Comparison of ENCODE assay signal across 21 cellular contexts in genomic region chr10:71779641-71780040, GRCh38.
"Had no signal": no experiment of that assay in that cellular context is flagged by ENCODE, and none has a peak within 500 bp of the region (broad histone marks: within the 10 kb centered on the region; RNA-seq: fewer than 3 reads in every experiment).

No MANE protein-coding gene starts in this region.

- H3K27ac ChIP-seq: colonic mucosa, dorsolateral prefrontal cortex, esophagus muscularis mucosa, right lobe of liver, testis, uterus, VCaP had no signal

- H3K27me3 ChIP-seq: colonic mucosa, esophagus muscularis mucosa, right lobe of liver, testis, uterus had no signal

- H3K27ac Mint-ChIP-seq: activated naive CD4-positive, alpha-beta T cell treated with anti-CD3 and anti-CD28 coated beads, Interleukin-2, amount 50 U/mL, for 72 hours; activated T-helper 1 cell treated with anti-CD3 and anti-CD28 coated beads, Interleukin-12 subunit alpha, Interleukin-12 subunit beta, Interleukin-2, Interleukin-4 antibody, amounts not matched to agents 30 ng/mL and 10 ng/mL and 1 ng/mL, durations not matched to agents 14 hours and 24 hours and 36 hours; effector memory CD8-positive, alpha-beta T cell; nephron; stimulated activated memory B cell treated with anti-CD40 and anti-IgM and Interleukin-4, amounts not matched to agents 10 μg/mL and 1 μg/mL and 100 μg/mL, for 72 hours had no signal

- H3K27me3 Mint-ChIP-seq: central memory CD8-positive, alpha-beta T cell; stimulated activated memory B cell treated with anti-CD40 and anti-IgM and Interleukin-4, amounts not matched to agents 10 μg/mL and 1 μg/mL and 100 μg/mL, for 72 hours had no signal

- H3K4me3 ChIP-seq: colonic mucosa, dorsolateral prefrontal cortex, esophagus muscularis mucosa, right lobe of liver, testis, uterus had no signal

- ATAC-seq: activated naive CD4-positive, alpha-beta T cell treated with anti-CD3 and anti-CD28 coated beads, Interleukin-2, amount 50 U/mL, for 72 hours; effector memory CD8-positive, alpha-beta T cell; right lobe of liver; stimulated activated memory B cell treated with anti-CD40 and anti-IgM and Interleukin-4, amounts not matched to agents 10 μg/mL and 1 μg/mL and 100 μg/mL, for 72 hours had no signal

- DNase-seq: activated CD4-positive, CD25-positive, alpha-beta regulatory T cell treated with anti-CD3 and anti-CD28 coated beads, Interleukin-2, amount 50 U/mL, for 72 hours; activated gamma-delta T cell; colonic mucosa; dorsolateral prefrontal cortex; effector memory CD8-positive, alpha-beta T cell; glutamatergic neuron; hippocampal formation; right lobe of liver; small intestine; stimulated activated CD4-positive, alpha-beta T cell treated with anti-CD3 and anti-CD28 coated beads, Interleukin-15, amount 100 ng/mL, for 24 hours; SW 1271; testis; trophoblast cell; uterus had no signal

- H3K36me3 ChIP-seq: colonic mucosa, esophagus muscularis mucosa, right lobe of liver, uterus had no signal

- H3K4me3 Mint-ChIP-seq: activated T-helper 1 cell treated with anti-CD3 and anti-CD28 coated beads, Interleukin-12 subunit alpha, Interleukin-12 subunit beta, Interleukin-2, Interleukin-4 antibody, amounts not matched to agents 30 ng/mL and 10 ng/mL and 1 ng/mL, durations not matched to agents 14 hours and 24 hours and 36 hours; central memory CD8-positive, alpha-beta T cell; effector memory CD8-positive, alpha-beta T cell; nephron; stimulated activated memory B cell treated with anti-CD40 and anti-IgM and Interleukin-4, amounts not matched to agents 10 μg/mL and 1 μg/mL and 100 μg/mL, for 72 hours had no signal

- H3K36me3 Mint-ChIP-seq: stimulated activated memory B cell treated with anti-CD40 and anti-IgM and Interleukin-4, amounts not matched to agents 10 μg/mL and 1 μg/mL and 100 μg/mL, for 72 hours had no signal

- H3K9me3 Mint-ChIP-seq: central memory CD8-positive, alpha-beta T cell; effector memory CD8-positive, alpha-beta T cell; nephron; stimulated activated memory B cell treated with anti-CD40 and anti-IgM and Interleukin-4, amounts not matched to agents 10 μg/mL and 1 μg/mL and 100 μg/mL, for 72 hours had no signal

- H3K9me3 ChIP-seq: colonic mucosa, esophagus muscularis mucosa, right lobe of liver, testis, uterus had no signal

- H3K4me1 ChIP-seq: colonic mucosa, testis, uterus had no signal
